ENCODE assay signal across 22 cellular contexts in genomic region chr5:140544986-140545385, GRCh38. TPM values are rescaled to one million over a fixed set of nuclear protein-coding genes. Genes with fewer than 3 reads are reported as not detected.
A peak's percentile ranks its signal among the peaks of the same experiment; 100 is the strongest.
DNase-seq lines count a peak whose midpoint lies in the region; ATAC-seq and TF ChIP-seq lines count a peak whose summit lies in the region.
"Had no signal": no experiment of that assay in that cellular context is flagged by ENCODE, and none has a peak within 500 bp of the region (broad histone marks: within the 10 kb centered on the region; RNA-seq: fewer than 3 reads in every experiment).

No MANE protein-coding gene starts in this region.

- no peak overlapping the region for H3K4me3 ChIP-seq in CD4-positive, alpha-beta memory T cell (ENCODE audit: low read length in 2 of 2)
- H3K4me3 ChIP-seq in transverse colon = no peak overlapping the region
- H3K4me3 ChIP-seq in neural progenitor cell = no peak overlapping the region
- H3K4me3 ChIP-seq: K562 had no signal

- no peak for TF ChIP-seq POLR2A in transverse colon (IDR thresholded peaks at IDR 0.05)

- no peak overlapping the region for H3K4me3 Mint-ChIP-seq in activated naive CD4-positive, alpha-beta T cell treated with anti-CD3 and anti-CD28 coated beads for 36 hours
- no peak overlapping the region for H3K4me3 Mint-ChIP-seq in CD4-positive, alpha-beta memory T cell
- H3K4me3 Mint-ChIP-seq in memory B cell = no peak overlapping the region
- no peak overlapping the region for H3K4me3 Mint-ChIP-seq in neural progenitor cell

- no peak overlapping the region for H3K27ac ChIP-seq in CD4-positive, alpha-beta memory T cell (ENCODE audit: low read depth, low read length)
- H3K27ac ChIP-seq in transverse colon = peak overlapping the region in 3 of 4 donors; percentile 95 to 99 (median 98)
- H3K27ac ChIP-seq in neural progenitor cell = no peak overlapping the region

- H3K36me3 Mint-ChIP-seq in activated naive CD4-positive, alpha-beta T cell treated with anti-CD3 and anti-CD28 coated beads for 36 hours (ENCODE audit: low read depth) = peaks cover 32% of the 10 kb centered on the region
- H3K36me3 Mint-ChIP-seq in CD4-positive, alpha-beta memory T cell = peaks cover 33 to 53% of the 10 kb centered on the region in 2 donors
- peaks cover 21% of the 10 kb centered on the region for H3K36me3 Mint-ChIP-seq in memory B cell
- peaks cover 22% of the 10 kb centered on the region for H3K36me3 Mint-ChIP-seq in neural progenitor cell

- CTCF ChIA-PET in activated naive CD4-positive, alpha-beta T cell treated with anti-CD3 and anti-CD28 coated beads for 36 hours (lab: Charles Lee) = no interaction called here
- CTCF ChIA-PET in CD4-positive, alpha-beta memory T cell (lab: Charles Lee; ENCODE audit: partially characterized antibody) = no interaction called here

- no peak for ATAC-seq in memory B cell (ENCODE audit: low read depth)
- ATAC-seq: K562 had no signal

- H3K4me1 ChIP-seq in CD4-positive, alpha-beta memory T cell (ENCODE audit: insufficient read depth, low read length) = peaks cover 30% of the 10 kb centered on the region
- H3K4me1 ChIP-seq in transverse colon (peaks cover 29 to 50% (median 39%) of the 10 kb centered on the region in 4 donors), neural progenitor cell (peaks cover 10% of the 10 kb centered on the region)

- WGBS in transverse colon (ENCODE audit: low coverage in 1 of 2), 2 donors = 89 to 97% methylated on average over 3 to 7 of the region's 7 CpGs

- H3K27ac Mint-ChIP-seq in activated naive CD4-positive, alpha-beta T cell treated with anti-CD3 and anti-CD28 coated beads for 36 hours = peak overlapping the region; percentile 6
- H3K27ac Mint-ChIP-seq in CD4-positive, alpha-beta memory T cell = peak overlapping the region in 4 of 7 donors; percentile 39 to 87 (median 69)
- H3K27ac Mint-ChIP-seq in memory B cell (peak overlapping the region; percentile 24), neural progenitor cell (no peak overlapping the region)

- TF ChIP-seq EP300 in transverse colon (IDR thresholded peaks at IDR 0.05; ENCODE audit: low read depth) = no peak

- H4K20me1 ChIP-seq in neural progenitor cell (ENCODE audit: low read depth) = peaks cover 17% of the 10 kb centered on the region

- H3K9me3 ChIP-seq in CD4-positive, alpha-beta memory T cell (ENCODE audit: control insufficient read depth in 1 of 2, low read length in 2 of 2) = no peaks in the 10 kb centered on the region
- H3K9me3 ChIP-seq in transverse colon = no peaks in the 10 kb centered on the region
- H3K9me3 ChIP-seq in neural progenitor cell (ENCODE audit: low read depth) = no peaks in the 10 kb centered on the region

- H3K4me1 Mint-ChIP-seq in activated naive CD4-positive, alpha-beta T cell treated with anti-CD3 and anti-CD28 coated beads for 36 hours (ENCODE audit: low read depth) = peaks cover 20% of the 10 kb centered on the region
- H3K4me1 Mint-ChIP-seq in CD4-positive, alpha-beta memory T cell = peaks cover 15 to 39% (median 25%) of the 10 kb centered on the region in 4 donors
- peaks cover 14% of the 10 kb centered on the region for H3K4me1 Mint-ChIP-seq in memory B cell
- peaks cover 23% of the 10 kb centered on the region for H3K4me1 Mint-ChIP-seq in neural progenitor cell

- no peak for DNase-seq in activated naive CD4-positive, alpha-beta T cell treated with anti-CD3 and anti-CD28 coated beads for 36 hours
- no peak for DNase-seq in activated naive CD4-positive, alpha-beta T cell treated with anti-CD3 and anti-CD28 coated beads, Interleukin-2, amount 50 U/mL, for 16 hours
- no peak for DNase-seq in CD4-positive, alpha-beta memory T cell
- DNase-seq in memory B cell (ENCODE audit: low spot score in 2 of 2) (no peak), transverse colon (no peak), SW 1271 (lab: John Stamatoyannopoulos, UW) (no peak), neural progenitor cell (ENCODE audit: low spot score) (no peak)
- DNase-seq: C1 segment of cervical spinal cord, DMS53, Kasumi-1, NCI-H1092 treated with DMSO at 0.1 percent for 48 hours, NCI-H1436, NCI-H187, NCI-H2081 treated with DMSO at 0.1 percent for 48 hours, NCI-H2171, NCI-H226, NCI-H510A, NCI-H69, SHP77 had no signal

- in situ Hi-C loops in transverse colon (cut with MboI; ENCODE audit: low pct_ligation_motif_present in 1 of 4, low pct_unique_long_range_greater_than_20kb in 1 of 4, low sequenced_read_pairs in 3 of 4) = no loop called here

- H3K9ac ChIP-seq in neural progenitor cell = no peak overlapping the region

- no peaks in the 10 kb centered on the region for H3K27me3 ChIP-seq in CD4-positive, alpha-beta memory T cell (ENCODE audit: insufficient read depth, low read length)
- H3K27me3 ChIP-seq in transverse colon (no peaks in the 10 kb centered on the region), neural progenitor cell (no peaks in the 10 kb centered on the region)

- H3K36me3 ChIP-seq in CD4-positive, alpha-beta memory T cell (ENCODE audit: insufficient read depth, low read length) = peaks cover 28% of the 10 kb centered on the region
- H3K36me3 ChIP-seq in transverse colon (peaks cover 0 to 23% (median 10%) of the 10 kb centered on the region in 4 donors), neural progenitor cell (peaks cover 4% of the 10 kb centered on the region)

- TF ChIP-seq CTCF in transverse colon (IDR thresholded peaks at IDR 0.05) (no peak), neural progenitor cell (IDR thresholded peaks at IDR 0.05) (no peak)

- intact Hi-C loops in activated naive CD4-positive, alpha-beta T cell treated with anti-CD3 and anti-CD28 coated beads for 36 hours (cut with micrococcal nuclease) = no loop called here
- intact Hi-C loops in CD4-positive, alpha-beta memory T cell (cut with micrococcal nuclease) = no loop called here
- intact Hi-C loops in transverse colon (cut with DNase I; ENCODE audit: low total_unique reads) = no loop called here

- H3F3A ChIP-seq in neural progenitor cell (ENCODE audit: low read depth) = peaks cover 37% of the 10 kb centered on the region

- no peaks in the 10 kb centered on the region for H3K79me2 ChIP-seq in neural progenitor cell (ENCODE audit: low read depth)

- POLR2A ChIA-PET in CD4-positive, alpha-beta memory T cell (lab: Charles Lee; ENCODE audit: partially characterized antibody) = interaction anchor here (0.6 to 5.3 kb wide), 3 partner anchors 14 to 94 kb away, joined by 3 to 54 read pairs (median 3); partner anchors contain the start of genes APBB3, SLC35A4 and TMCO6

- no peaks in the 10 kb centered on the region for H3K27me3 Mint-ChIP-seq in activated naive CD4-positive, alpha-beta T cell treated with anti-CD3 and anti-CD28 coated beads for 36 hours (ENCODE audit: low read depth)
- H3K27me3 Mint-ChIP-seq in CD4-positive, alpha-beta memory T cell = no peaks in the 10 kb centered on the region
- H3K27me3 Mint-ChIP-seq in memory B cell (no peaks in the 10 kb centered on the region), neural progenitor cell (ENCODE audit: insufficient read depth, low read depth) (peaks cover 5% of the 10 kb centered on the region)

- H3K9me3 Mint-ChIP-seq in activated naive CD4-positive, alpha-beta T cell treated with anti-CD3 and anti-CD28 coated beads for 36 hours = no peaks in the 10 kb centered on the region
- peaks cover 0 to 3% (median 0%) of the 10 kb centered on the region in 8 donors for H3K9me3 Mint-ChIP-seq in CD4-positive, alpha-beta memory T cell
- H3K9me3 Mint-ChIP-seq in memory B cell (no peaks in the 10 kb centered on the region), neural progenitor cell (no peaks in the 10 kb centered on the region)

- H3K4me2 ChIP-seq in neural progenitor cell = no peak overlapping the region

- no peak overlapping the region for H2AFZ ChIP-seq in neural progenitor cell (replicated peaks)

RNA-seq across cellular contexts. Expression of gene EIF4EBP3, which starts 2.5 kb away (rescaled TPM):
- total RNA-seq in activated naive CD4-positive, alpha-beta T cell treated with anti-CD3 and anti-CD28 coated beads for 36 hours = 10 to 100 TPM; 27.2 to 28.5 TPM
- 10 to 100 TPM; 15.3 to 18.8 TPM for total RNA-seq in CD4-positive, alpha-beta memory T cell
- 10 to 100 TPM; 31.9 to 44.3 TPM for polyA plus RNA-seq in CD4-positive, alpha-beta memory T cell
- total RNA-seq in transverse colon (10 to 100 TPM in 3 of 4 donors, not detected in 1; 18.0 to 56.0 (median 27.5) TPM), neural progenitor cell (ENCODE audit: low replicate concordance) (0.53 and 1.1 TPM in 2 replicates)
- total RNA-seq: Daoy, M059J had no signal

RNA-seq across cellular contexts. Expression of gene SRA1, which starts 12.3 kb away (rescaled TPM):
- total RNA-seq in activated naive CD4-positive, alpha-beta T cell treated with anti-CD3 and anti-CD28 coated beads for 36 hours = 10 to 100 TPM; 38.0 to 39.6 TPM
- 10 to 100 TPM; 24.5 to 26.6 TPM for total RNA-seq in CD4-positive, alpha-beta memory T cell
- polyA plus RNA-seq in CD4-positive, alpha-beta memory T cell = 10 to 100 TPM; 35.5 to 46.8 TPM
- total RNA-seq in transverse colon = 10 to 100 TPM; 19.9 to 36.3 (median 26.5) TPM
- total RNA-seq in neural progenitor cell (ENCODE audit: low replicate concordance) = 16.9 and 26.9 TPM in 2 replicates

RNA-seq across cellular contexts. Expression of gene APBB3, which starts 19.4 kb away (rescaled TPM):
- 10 to 100 TPM; 15.4 to 16.5 TPM for total RNA-seq in activated naive CD4-positive, alpha-beta T cell treated with anti-CD3 and anti-CD28 coated beads for 36 hours
- 10 to 100 TPM; 72.9 to 75.4 TPM for total RNA-seq in CD4-positive, alpha-beta memory T cell
- polyA plus RNA-seq in CD4-positive, alpha-beta memory T cell = 1 to 10 TPM; 2.1 to 4.9 TPM
- total RNA-seq in transverse colon (10 to 100 TPM; 20.1 to 42.5 (median 37.4) TPM), neural progenitor cell (ENCODE audit: low replicate concordance) (20.7 and 23.6 TPM in 2 replicates)

RNA-seq across cellular contexts. Expression of gene SLC35A4, which starts 19.6 kb away (rescaled TPM):
- 10 to 100 TPM; 57.1 to 60.1 TPM for total RNA-seq in activated naive CD4-positive, alpha-beta T cell treated with anti-CD3 and anti-CD28 coated beads for 36 hours
- 10 to 100 TPM; 49.0 to 59.4 TPM for total RNA-seq in CD4-positive, alpha-beta memory T cell
- 100 to 1,000 TPM; 105 to 115 TPM for polyA plus RNA-seq in CD4-positive, alpha-beta memory T cell
- total RNA-seq in transverse colon = 10 to 100 TPM; 39.4 to 75.5 (median 52.6) TPM
- total RNA-seq in neural progenitor cell (ENCODE audit: low replicate concordance) = 20.7 and 26.7 TPM in 2 replicates

Comparison
In these comparisons a context has a peak if more than half of its experiments do, and no peak if none do; other contexts are left out.
1. H3K27ac ChIP-seq: peak in transverse colon (3 of 4); none in CD4-positive, alpha-beta memory T cell (single experiment) and neural progenitor cell (single experiment).